In the genomic region with DNA sequence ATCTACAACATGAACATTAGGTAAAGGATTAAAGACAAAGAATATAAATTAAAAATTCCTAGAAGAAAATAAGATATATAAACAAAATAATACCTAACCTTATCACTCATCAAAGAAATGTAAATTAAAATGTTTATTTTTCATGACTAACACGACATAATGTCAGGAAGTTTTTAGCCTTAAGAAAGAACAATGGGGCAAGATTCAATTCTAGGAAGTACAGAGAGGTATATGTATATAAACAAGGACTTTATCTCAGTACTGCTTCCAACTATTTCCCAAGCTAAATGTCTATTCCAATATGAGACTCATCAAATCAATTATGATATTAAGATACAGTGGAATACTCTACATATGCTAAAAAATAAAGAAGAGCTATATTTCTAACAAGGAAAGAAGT, we compare ENCODE assay signal across 28 cellular contexts.
"Had no signal": no experiment of that assay in that cellular context is flagged by ENCODE, and none has a peak within 500 bp of the region (broad histone marks: within the 10 kb centered on the region; RNA-seq: fewer than 3 reads in every experiment).

No MANE protein-coding gene starts in this region.

- H3K27ac Mint-ChIP-seq: activated CD4-positive, alpha-beta memory T cell treated with anti-CD3 and anti-CD28 coated beads, Interleukin-2, amount 10 ng/mL, durations not matched to agents 7 days and 5 days; activated CD4-positive, alpha-beta T cell treated with anti-CD3 and anti-CD28 coated beads for 36 hours; activated naive CD4-positive, alpha-beta T cell treated with anti-CD3 and anti-CD28 coated beads for 36 hours; activated naive CD8-positive, alpha-beta T cell; brain had no signal

- FAIRE-seq: astrocyte had no signal

- H3K4me3 Mint-ChIP-seq: activated CD4-positive, alpha-beta memory T cell treated with anti-CD3 and anti-CD28 coated beads, Interleukin-2, amount 10 ng/mL, durations not matched to agents 7 days and 5 days; activated CD4-positive, alpha-beta T cell treated with anti-CD3 and anti-CD28 coated beads for 36 hours; activated naive CD4-positive, alpha-beta T cell treated with anti-CD3 and anti-CD28 coated beads for 36 hours; activated naive CD8-positive, alpha-beta T cell; activated T-helper 17 cell treated with anti-CD3 and anti-CD28 coated beads, Interleukin-2, amount 50 U/mL, for 72 hours; brain; T-cell had no signal

- H3K4me2 ChIP-seq: KMS-11 had no signal

- H3K4me3 ChIP-seq: MG63, SK-N-MC had no signal

- H3K27me3 ChIP-seq: MG63 had no signal

- H3K9me3 Mint-ChIP-seq: activated CD4-positive, alpha-beta memory T cell treated with anti-CD3 and anti-CD28 coated beads, Interleukin-2, amount 10 ng/mL, durations not matched to agents 7 days and 5 days; activated naive CD4-positive, alpha-beta T cell treated with anti-CD3 and anti-CD28 coated beads for 36 hours; activated T-helper 17 cell treated with anti-CD3 and anti-CD28 coated beads, Interleukin-2, amount 50 U/mL, for 72 hours; T-cell had no signal

- H3K9ac ChIP-seq: KMS-11 had no signal

- DNase-seq: activated CD4-positive, alpha-beta memory T cell treated with anti-CD3 and anti-CD28 coated beads, Interleukin-2, amount 10 ng/mL, durations not matched to agents 7 days and 5 days; activated CD4-positive, alpha-beta T cell treated with anti-CD3 and anti-CD28 coated beads for 36 hours; activated CD4-positive, alpha-beta T cell treated with anti-CD3 and anti-CD28 coated beads, Interleukin-2, amount 50 U/mL, for 1 hour; activated gamma-delta T cell; activated naive CD4-positive, alpha-beta T cell treated with anti-CD3 and anti-CD28 coated beads for 36 hours; activated T-cell treated with anti-CD3 and anti-CD28 coated beads for 4 hours; activated T-cell treated with anti-CD3 and anti-CD28 coated beads, Interleukin-2, amount 50 U/mL, for 48 hours; amygdala; MG63; NCI-H1105 treated with DMSO at 0.1 percent for 48 hours; NCI-H1436 treated with DMSO at 0.1 percent for 48 hours; NCI-H187 treated with DMSO at 0.1 percent for 48 hours; NCI-H2171; NCI-H345; NCI-H510A; NCI-H526 treated with DMSO at 0.1 percent for 48 hours; NCI-H82; RPMI8226; T-cell; WERI-Rb-1 had no signal

- ATAC-seq: activated CD4-positive, alpha-beta T cell treated with anti-CD3 and anti-CD28 coated beads for 36 hours; activated T-helper 17 cell treated with anti-CD3 and anti-CD28 coated beads, Interleukin-2, amount 50 U/mL, for 72 hours; Panc1; Right ventricle myocardium inferior; T-cell had no signal

- H3K9me3 ChIP-seq: MG63 had no signal

- H3K27ac ChIP-seq: KMS-11, SK-N-MC, WERI-Rb-1 had no signal

- H3K27me3 Mint-ChIP-seq: activated CD4-positive, alpha-beta memory T cell treated with anti-CD3 and anti-CD28 coated beads, Interleukin-2, amount 10 ng/mL, durations not matched to agents 7 days and 5 days; activated CD4-positive, alpha-beta T cell treated with anti-CD3 and anti-CD28 coated beads for 36 hours; activated naive CD8-positive, alpha-beta T cell; activated T-helper 17 cell treated with anti-CD3 and anti-CD28 coated beads, Interleukin-2, amount 50 U/mL, for 72 hours; brain; T-cell had no signal

- H3K4me1 Mint-ChIP-seq: activated CD4-positive, alpha-beta T cell treated with anti-CD3 and anti-CD28 coated beads for 36 hours; activated T-helper 17 cell treated with anti-CD3 and anti-CD28 coated beads, Interleukin-2, amount 50 U/mL, for 72 hours; brain; T-cell had no signal
